Comparison of ENCODE assay signal across 8 cellular contexts in genomic region chr19:4534836-4535658, GRCh38. TPM values are rescaled to one million over a fixed set of nuclear protein-coding genes. Genes with fewer than 3 reads are reported as not detected.
DNase-seq lines count a peak whose midpoint lies in the region; ATAC-seq, FAIRE-seq and TF ChIP-seq lines count a peak whose summit lies in the region.

PLIN5 (minus strand) TSS chr19:4535224; CDS start chr19:4534074, 1,150 bp downstream.

- H3K9me3 ChIP-seq in A549 (no peaks in the 10 kb centered on the region), gastroesophageal sphincter (no peaks in the 10 kb centered on the region), neuron (ENCODE audit: low read length) (peaks cover 3% of the 10 kb centered on the region), upper lobe of left lung (no peaks in the 10 kb centered on the region)

- TF ChIP-seq POLR2A in A549 (IDR thresholded peaks at IDR 0.05; ENCODE audit: low read length): no peak
- peak in 1 of 2 donors; percentile 38 for TF ChIP-seq POLR2A in gastroesophageal sphincter (IDR thresholded peaks at IDR 0.05)
- peak in 2 of 4 donors; percentile 28 to 68 for TF ChIP-seq POLR2A in upper lobe of left lung (IDR thresholded peaks at IDR 0.05)

- peak within 1 kb of the TSS; percentile 32; the same call in 1 of the 3 replicates for H3K4me3 ChIP-seq in A549
- H3K4me3 ChIP-seq in gastroesophageal sphincter: peak within 1 kb of the TSS; percentile 25 to 51
- H3K4me3 ChIP-seq in neuron (ENCODE audit: low read length): peak within 1 kb of the TSS; percentile 33
- peak within 1 kb of the TSS in 3 of 4 donors; percentile 42 to 49 (median 47) for H3K4me3 ChIP-seq in upper lobe of left lung

- POLR2A ChIA-PET in A549 (lab: Yijun Ruan, JAX): interaction anchor here (0.9 kb wide), 1 partner anchor 14 kb away, joined by 4 read pairs; no protein-coding TSS in a partner anchor
- POLR2A ChIA-PET in HEK293T (lab: Yijun Ruan, JAX): interaction anchor here (1.2 to 1.4 kb wide), 2 partner anchors 8 to 64 kb away, joined by 3 to 4 read pairs; no protein-coding TSS in a partner anchor

- H3K27me3 ChIP-seq in gastroesophageal sphincter (peaks cover 20% of the 10 kb centered on the region), neuron (ENCODE audit: insufficient read depth, low read length) (no peaks in the 10 kb centered on the region), upper lobe of left lung (no peaks in the 10 kb centered on the region)

- H2AFZ ChIP-seq in neuron (ENCODE audit: low read depth, low read length): no peak within 1 kb of the TSS

- TF ChIP-seq EP300 in A549 (IDR thresholded peaks at IDR 0.05): no peak
- TF ChIP-seq EP300 in gastroesophageal sphincter (IDR thresholded peaks at IDR 0.05): no peak
- TF ChIP-seq EP300 in upper lobe of left lung (IDR thresholded peaks at IDR 0.05): no peak

- H3K27ac ChIP-seq in A549 (0 out of 6 replicates have a peak within 1 kb of the TSS, but pooled peaks of 1 of the 2 experiments have one; percentile 28), gastroesophageal sphincter (peak within 1 kb of the TSS in 3 of 4 donors; percentile 47 to 74 (median 64)), upper lobe of left lung (peak within 1 kb of the TSS in 3 of 4 donors; percentile 6 to 84 (median 70))

- no peaks in the 10 kb centered on the region for H3K4me1 ChIP-seq in A549
- H3K4me1 ChIP-seq in gastroesophageal sphincter: peaks cover 0 to 18% (median 0%) of the 10 kb centered on the region in 3 donors
- H3K4me1 ChIP-seq in neuron (ENCODE audit: insufficient read depth, low read length): peaks cover 9% of the 10 kb centered on the region
- H3K4me1 ChIP-seq in upper lobe of left lung: peaks cover 5 to 37% (median 20%) of the 10 kb centered on the region in 4 donors

- FAIRE-seq in A549 (lab: Jason Lieb, UNC): no peak

- ATAC-seq in A549 (peak; percentile 61 to 83), gastroesophageal sphincter (peak; percentile 90), upper lobe of left lung (ENCODE audit: low FRiP score in 2 of 2) (peak; percentile 67 to 83), HG03025 (IDR thresholded peaks at IDR 0.05; ENCODE audit: low FRiP score, unreplicated experiment) (no peak)

- H3K36me3 ChIP-seq in gastroesophageal sphincter (no peaks in the 10 kb centered on the region), neuron (ENCODE audit: insufficient read depth, low read length) (no peaks in the 10 kb centered on the region), upper lobe of left lung (no peaks in the 10 kb centered on the region)

- TF ChIP-seq RAD21 in A549 (conservative IDR thresholded peaks at IDR 0.05 in 1 of 2, IDR thresholded peaks at IDR 0.05 in 1 of 2): no peak

- TF ChIP-seq CTCF in A549 (IDR thresholded peaks at IDR 0.05) (no peak), gastroesophageal sphincter (IDR thresholded peaks at IDR 0.05) (no peak), upper lobe of left lung (IDR thresholded peaks at IDR 0.05) (no peak)

- CTCF ChIA-PET in A549 (lab: Yijun Ruan, JAX) (interaction anchor here (0.6 to 3.5 kb wide), 5 partner anchors 11 to 545 kb away, joined by 3 to 51 read pairs (median 6); no protein-coding TSS in a partner anchor), HEK293T (lab: Yijun Ruan, JAX) (interaction anchor here (0.5 to 2.0 kb wide), 5 partner anchors 9 to 101 kb away, joined by 3 to 20 read pairs (median 3); no protein-coding TSS in a partner anchor)

- 23% methylated on average over 15 of the region's 49 CpGs for WGBS in A549 (ENCODE audit: missing lambda C conversion rate)
- WGBS in gastroesophageal sphincter (ENCODE audit: low coverage in 1 of 2), 2 donors: 19 to 48% methylated on average over 2 to 9 of the region's 49 CpGs
- 15 to 38% methylated on average over 6 to 45 of the region's 49 CpGs for WGBS in upper lobe of left lung, 2 donors

- H3K4me2 ChIP-seq in A549: peak within 1 kb of the TSS; percentile 75

- DNase-seq in A549 (ENCODE audit: low read depth in 1 of 2, low spot score in 1 of 2) (peak; percentile 65 to 66), HEK293T (ENCODE audit: extremely low spot score) (peak; percentile 97), NCI-H82 (lab: John Stamatoyannopoulos, UW) (peak; percentile 91), upper lobe of left lung (peak; percentile 86 to 96)
- DNase-seq in activated gamma-delta T cell treated with anti-CD3 and anti-CD28 coated beads, Interleukin-2, amount 50 U/mL, for 16 hours (ENCODE audit: low read depth): peak; percentile 18

TF ChIP-seq in A549, 52 proteins besides CTCF, POLR2A, EP300 and RAD21 (continues in another document):
- TF ChIP-seq CHD4 (IDR thresholded peaks at IDR 0.05; ENCODE audit: borderline replicate concordance) (no peak), PBX3 (IDR thresholded peaks at IDR 0.05) (no peak), MAFK (IDR thresholded peaks at IDR 0.05; ENCODE audit: partially characterized antibody) (no peak), MAX (IDR thresholded peaks at IDR 0.05) (no peak), RNF2 (IDR thresholded peaks at IDR 0.05; ENCODE audit: borderline replicate concordance, low read depth) (no peak), JUN (IDR thresholded peaks at IDR 0.05) (no peak), CHD2 (IDR thresholded peaks at IDR 0.05; ENCODE audit: low read length, partially characterized antibody) (no peak), TFCP2L1 (CRISPR knock-in tag; IDR thresholded peaks at IDR 0.05) (no peak)

TF ChIP-seq in HEK293T, 16 proteins besides CTCF, POLR2A, EP300 and RAD21:
- no peak for TF ChIP-seq PKNOX1 (IDR thresholded peaks at IDR 0.05)
- no peak for TF ChIP-seq FOXM1 (IDR thresholded peaks at IDR 0.05; ENCODE audit: borderline replicate concordance)
- TF ChIP-seq SUZ12 (IDR thresholded peaks at IDR 0.05): no peak
- no peak for TF ChIP-seq L3MBTL2 (conservative IDR thresholded peaks at IDR 0.05)
- TF ChIP-seq NFRKB (IDR thresholded peaks at IDR 0.05): no peak
- TF ChIP-seq FOXA1 (IDR thresholded peaks at IDR 0.05): no peak
- TF ChIP-seq LEF1 (IDR thresholded peaks at IDR 0.05; ENCODE audit: borderline replicate concordance): no peak
- no peak for TF ChIP-seq ZNF384 (IDR thresholded peaks at IDR 0.05)
- TF ChIP-seq FOXK2 (IDR thresholded peaks at IDR 0.05): no peak
- no peak for TF ChIP-seq HDGF (IDR thresholded peaks at IDR 0.05; ENCODE audit: borderline replicate concordance)
- no peak for TF ChIP-seq TARDBP (IDR thresholded peaks at IDR 0.05)
- TF ChIP-seq CTBP1 (IDR thresholded peaks at IDR 0.05; ENCODE audit: borderline replicate concordance): no peak
- no peak for TF ChIP-seq SP1 (IDR thresholded peaks at IDR 0.05)
- no peak for TF ChIP-seq ARNT (IDR thresholded peaks at IDR 0.05)
- TF ChIP-seq BHLHE40 (IDR thresholded peaks at IDR 0.05; ENCODE audit: borderline replicate concordance): no peak
- TF ChIP-seq ELF4 (IDR thresholded peaks at IDR 0.05): no peak

RNA-seq across cellular contexts. Expression of gene PLIN5, which starts in this region (rescaled TPM):
- 0.04 and 0.25 TPM in 2 replicates for polyA plus RNA-seq in A549 (2011; rRNA removed)
- 0.04 and 0.05 TPM in 2 replicates for polyA plus RNA-seq in A549 (2012; cell fraction: cytosol; rRNA removed)
- polyA plus RNA-seq in A549 (2012; cell fraction: nucleus; rRNA removed): 0.31 and 0.49 TPM in 2 replicates
- 0.08 to 0.11 TPM in 2 of 3 replicates, not detected in the other for polyA plus RNA-seq in A549 (2017; fragmentation: RNase III; extraction: RNeasy Plus Mini Kit Qiagen cat#74134 plus additional on column Dnase treatment)
- not detected in 2 replicates for polyA minus RNA-seq in A549 (2011; rRNA and poly(A)+ RNA removed)
- 10 to 100 TPM in 2 of 4 donors, 1 to 10 TPM in 1, under 1 TPM in 1; 0.49 to 24.3 (median 11.2) TPM for total RNA-seq in gastroesophageal sphincter
- total RNA-seq in upper lobe of left lung: 10 to 100 TPM; 13.5 to 97.4 (median 23.0) TPM

Comparison
In these comparisons a context has a peak if more than half of its experiments do, and no peak if none do; other contexts are left out.
1. Peak in DNase-seq, ATAC-seq, H3K4me3 ChIP-seq and H3K4me2 ChIP-seq in A549; RNA of the gene not detected or under 1 TPM.
2. DNase-seq: peak in every context shown above with its lines; median percentile 97 in HEK293T; 91 in NCI-H82; 91 in upper lobe of left lung; 66 in A549; 18 in activated gamma-delta T cell treated with anti-CD3 and anti-CD28 coated beads, Interleukin-2, amount 50 U/mL, for 16 hours.